ENCODE assay signal across 8 cellular contexts in the genomic region with DNA sequence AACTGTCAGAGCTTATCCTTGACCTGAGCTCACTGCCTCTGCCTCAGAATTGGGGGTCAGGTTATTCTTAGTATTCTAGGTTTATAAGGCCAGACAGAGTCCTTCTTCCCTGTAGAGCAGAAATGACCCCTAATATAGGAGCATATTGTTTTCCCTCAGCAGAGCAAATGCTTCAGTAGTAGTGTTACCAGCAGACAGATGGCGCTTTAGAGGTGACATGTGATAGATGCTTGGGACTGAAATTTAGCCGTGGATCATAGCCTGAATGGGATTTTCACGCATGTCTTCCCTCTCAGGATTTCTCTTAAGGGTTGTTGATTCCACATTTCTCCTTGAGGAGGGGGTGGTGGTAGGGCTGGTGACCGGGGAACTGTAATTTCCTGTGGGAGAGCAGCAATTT. TPM values are rescaled to one million over a fixed set of nuclear protein-coding genes. Genes with fewer than 3 reads are reported as not detected.
A peak's percentile ranks its signal among the peaks of the same experiment; 100 is the strongest.
DNase-seq lines count a peak whose midpoint lies in the region; FAIRE-seq and TF ChIP-seq lines count a peak whose summit lies in the region.

No MANE protein-coding gene starts in this region.

- no peak for TF ChIP-seq EP300 in ovary (IDR thresholded peaks at IDR 0.05)

- no peak for DNase-seq in activated naive CD4-positive, alpha-beta T cell (lab: John Stamatoyannopoulos, UW)
- DNase-seq in NCI-H524 treated with DMSO at 0.1 percent for 48 hours (lab: John Stamatoyannopoulos, UW) (peak; percentile 70), dorsolateral prefrontal cortex (peak in 1 of 10 donors; percentile 55), smooth muscle cell (lab: John Stamatoyannopoulos, UW; ENCODE audit: unreplicated experiment) (no peak), NCI-H446 treated with DMSO at 0.1 percent for 48 hours (lab: John Stamatoyannopoulos, UW) (no peak), RCC 7860 (ENCODE audit: low spot score) (no peak), ovary (no peak)

- no peaks in the 10 kb centered on the region for H3K36me3 ChIP-seq in smooth muscle cell (ENCODE audit: low read depth)
- H3K36me3 ChIP-seq in ovary, result no peaks in the 10 kb centered on the region

- no peak overlapping the region for H2AFZ ChIP-seq in smooth muscle cell (ENCODE audit: low read depth)

- peaks cover 2% of the 10 kb centered on the region for H3K36me3 Mint-ChIP-seq in activated naive CD4-positive, alpha-beta T cell treated with anti-CD3 and anti-CD28 coated beads, Interleukin-2, amount 50 U/mL, for 24 hours

- WGBS in smooth muscle cell (ENCODE audit: low lambda C conversion rate), result 81% methylated on average over 4 of the region's 4 CpGs
- 72 to 75% (median 73%) methylated on average over 4 of the region's 4 CpGs for WGBS in ovary, 3 donors

- no peak overlapping the region for H3K4me2 ChIP-seq in smooth muscle cell

- intact Hi-C loops in dorsolateral prefrontal cortex (cut with DNase I), result no loop called here
- intact Hi-C loops in ovary (cut with DNase I), result no loop called here

- no peak for FAIRE-seq in RCC 7860 (lab: Jason Lieb, UNC)

- no peak overlapping the region for H3K9ac ChIP-seq in smooth muscle cell (ENCODE audit: low read depth)

- H3K4me3 Mint-ChIP-seq in activated naive CD4-positive, alpha-beta T cell treated with anti-CD3 and anti-CD28 coated beads, Interleukin-2, amount 50 U/mL, for 24 hours, result no peak overlapping the region

- TF ChIP-seq POLR2A in ovary (IDR thresholded peaks at IDR 0.05), result no peak

- no peaks in the 10 kb centered on the region for H3F3A ChIP-seq in smooth muscle cell (ENCODE audit: low read depth)

- H4K20me1 ChIP-seq in smooth muscle cell (ENCODE audit: low read depth), result peaks cover 100% of the 10 kb centered on the region

- peaks cover 92% of the 10 kb centered on the region for H3K79me2 ChIP-seq in smooth muscle cell (ENCODE audit: low read depth)

- H3K27me3 ChIP-seq in dorsolateral prefrontal cortex (no peaks in the 10 kb centered on the region), smooth muscle cell (ENCODE audit: low read depth) (no peaks in the 10 kb centered on the region), ovary (no peaks in the 10 kb centered on the region)

- TF ChIP-seq CTCF in dorsolateral prefrontal cortex (IDR thresholded peaks at IDR 0.05 in 54 of 56, conservative IDR thresholded peaks at IDR 0.05 in 2 of 56; ENCODE audit: low read depth in 1 of 56, partially characterized antibody in 56 of 56), result peak in 34 of 56 donors; percentile 9 to 40 (median 24)
- TF ChIP-seq CTCF in smooth muscle cell (IDR thresholded peaks at IDR 0.05; ENCODE audit: borderline replicate concordance, insufficient read depth, poor library complexity, severe bottlenecking), result peak; percentile 18
- TF ChIP-seq CTCF in ovary (IDR thresholded peaks at IDR 0.05), result no peak

- peaks cover 47% of the 10 kb centered on the region for H3K4me1 Mint-ChIP-seq in activated naive CD4-positive, alpha-beta T cell treated with anti-CD3 and anti-CD28 coated beads, Interleukin-2, amount 50 U/mL, for 24 hours

- H3K9me3 Mint-ChIP-seq in activated naive CD4-positive, alpha-beta T cell treated with anti-CD3 and anti-CD28 coated beads, Interleukin-2, amount 50 U/mL, for 24 hours, result no peaks in the 10 kb centered on the region

- H3K9me3 ChIP-seq in smooth muscle cell (replicated peaks; ENCODE audit: low read depth), result no peaks in the 10 kb centered on the region
- H3K9me3 ChIP-seq in ovary, result no peaks in the 10 kb centered on the region

- peak overlapping the region; percentile 21 for H3K27ac Mint-ChIP-seq in activated naive CD4-positive, alpha-beta T cell treated with anti-CD3 and anti-CD28 coated beads, Interleukin-2, amount 50 U/mL, for 24 hours

- H3K4me1 ChIP-seq in smooth muscle cell (ENCODE audit: low read depth) (no peaks in the 10 kb centered on the region), ovary (ENCODE audit: insufficient read depth) (peaks cover 1% of the 10 kb centered on the region)

- no peak overlapping the region for H3K4me3 ChIP-seq in dorsolateral prefrontal cortex
- no peak overlapping the region for H3K4me3 ChIP-seq in smooth muscle cell
- H3K4me3 ChIP-seq in ovary, result no peak overlapping the region

- H3K27ac ChIP-seq in dorsolateral prefrontal cortex, result no peak overlapping the region
- H3K27ac ChIP-seq in smooth muscle cell (ENCODE audit: low read depth), result no peak overlapping the region
- H3K27ac ChIP-seq in ovary, result no peak overlapping the region

- H3K27me3 Mint-ChIP-seq in activated naive CD4-positive, alpha-beta T cell treated with anti-CD3 and anti-CD28 coated beads, Interleukin-2, amount 50 U/mL, for 24 hours, result no peaks in the 10 kb centered on the region

RNA-seq across cellular contexts. Expression of a gene that starts 24.5 kb away (rescaled TPM):
- total RNA-seq in dorsolateral prefrontal cortex (10 to 100 TPM; 22.6 to 83.5 (median 57.4) TPM), smooth muscle cell (20.3 and 28.9 TPM in 2 replicates), ovary (10 to 100 TPM in 5 of 7 donors, 1 to 10 TPM in 2; 6.4 to 23.7 (median 16.3) TPM)
- polyA plus RNA-seq in smooth muscle cell (25.6 and 27.6 TPM in 2 replicates), ovary (10 to 100 TPM in 1 of 2 donors, 1 to 10 TPM in 1; 6.0 to 22.3 TPM)

Comparison
In these comparisons a context has a peak if more than half of its experiments do, and no peak if none do; other contexts are left out.
1. CTCF ChIP-seq: peak in dorsolateral prefrontal cortex (34 of 56) and smooth muscle cell (single experiment); none in ovary (0 of 3).